13 cellular contexts compared by ENCODE assay signal in the genomic region with DNA sequence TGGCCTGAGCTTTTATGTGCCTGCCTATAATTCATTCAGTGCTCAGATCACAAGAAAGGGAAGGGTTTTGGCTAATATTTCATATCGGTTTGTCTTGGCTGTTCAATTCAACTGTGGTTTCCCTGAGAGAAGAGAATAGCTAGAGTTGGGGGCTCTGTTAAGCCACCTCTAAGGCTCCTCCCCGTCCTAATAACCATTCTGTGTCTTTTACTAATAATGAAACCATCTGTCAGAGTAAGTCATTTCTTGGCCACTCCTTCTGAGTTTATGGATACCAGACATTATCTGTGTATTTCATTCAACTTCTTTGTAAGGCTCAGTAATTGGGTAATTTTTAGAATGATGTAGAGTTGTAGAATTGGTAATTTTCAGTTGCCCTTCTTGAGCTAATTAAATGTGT. TPM values are rescaled to one million over a fixed set of nuclear protein-coding genes. Genes with fewer than 3 reads are reported as not detected.
DNase-seq lines count a peak whose midpoint lies in the region; ATAC-seq and TF ChIP-seq lines count a peak whose summit lies in the region.
"Had no signal": no experiment of that assay in that cellular context is flagged by ENCODE, and none has a peak within 500 bp of the region (broad histone marks: within the 10 kb centered on the region; RNA-seq: fewer than 3 reads in every experiment).

No MANE protein-coding gene starts in this region.

- H3K4me3 ChIP-seq in AG10803 (ENCODE audit: low read length): no peak overlapping the region
- H3K4me3 ChIP-seq: dorsolateral prefrontal cortex had no signal

- no peak overlapping the region for H3K14ac ChIP-seq in H9 (ENCODE audit: insufficient read depth, low read length)

- no peaks in the 10 kb centered on the region for H3K23me2 ChIP-seq in H9 (ENCODE audit: insufficient read length, low read depth, low read length, poor library complexity, severe bottlenecking)

- H3K9ac ChIP-seq in H9 (ENCODE audit: extremely low read depth, insufficient read length, low read length): no peak overlapping the region

- H3K4me2 ChIP-seq in H9 (ENCODE audit: insufficient read depth, insufficient read length, low read length): no peak overlapping the region

- peaks cover 29% of the 10 kb centered on the region for H3K27me3 Mint-ChIP-seq in H9 (ENCODE audit: low read depth)

- no peaks in the 10 kb centered on the region for H3K9me3 ChIP-seq in H9 (ENCODE audit: control insufficient read depth, low read depth, low read length)

- no peak overlapping the region for H3K18ac ChIP-seq in H9 (ENCODE audit: insufficient read length, low read depth, low read length)

- no peak overlapping the region for H3K4me3 Mint-ChIP-seq in H9
- H3K4me3 Mint-ChIP-seq: nephron progenitor cell had no signal

- TF ChIP-seq CTCF in AG10803 (conservative IDR thresholded peaks at IDR 0.05; ENCODE audit: low read length) (no peak), H9 (conservative IDR thresholded peaks at IDR 0.05) (no peak)

- no peaks in the 10 kb centered on the region for H3K79me1 ChIP-seq in H9 (ENCODE audit: insufficient read depth, low read depth, low read length, poor library complexity, severe bottlenecking)

- no peak overlapping the region for H4K5ac ChIP-seq in H9 (ENCODE audit: insufficient read length, low read depth, low read length)

- H2AFZ ChIP-seq in H9 (ENCODE audit: low read length): no peak overlapping the region

- H2BK20ac ChIP-seq in H9 (ENCODE audit: low read depth, low read length, poor library complexity, severe bottlenecking): no peak overlapping the region

- H3T11ph ChIP-seq in H9 (ENCODE audit: low read length): no peak overlapping the region

- H3K79me2 ChIP-seq in H9 (ENCODE audit: insufficient read depth, low read length): no peaks in the 10 kb centered on the region

- peaks cover 21 to 24% of the 10 kb centered on the region in 2 experiments for H3K4me1 Mint-ChIP-seq in H9

- no peak overlapping the region for H3K23ac ChIP-seq in H9 (ENCODE audit: insufficient read length, low read depth, low read length)

- intact Hi-C loops in left colon (cut with DNase I, micrococcal nuclease): no loop called here

- H3K4me1 ChIP-seq in H9 (ENCODE audit: insufficient read depth, low read length): no peaks in the 10 kb centered on the region; the same call in 1 of the 2 replicates

- no CpG with 5 or more reads among the region's 2 CpGs for WGBS in H9 (ENCODE audit: extremely low coverage, insufficient read length, low lambda C conversion rate)

- no peaks in the 10 kb centered on the region for H3K9me3 Mint-ChIP-seq in H9
- H3K9me3 Mint-ChIP-seq: nephron progenitor cell had no signal

- H4K20me1 ChIP-seq in H9 (ENCODE audit: control insufficient read depth, insufficient read depth, insufficient read length): no peaks in the 10 kb centered on the region

- no peak overlapping the region for H4K91ac ChIP-seq in H9 (ENCODE audit: insufficient read length, low read depth, low read length)

- H3K27ac Mint-ChIP-seq in H9: no peak overlapping the region
- H3K27ac Mint-ChIP-seq: nephron progenitor cell had no signal

- no peak overlapping the region for H2BK12ac ChIP-seq in H9 (ENCODE audit: insufficient read length, low read depth, low read length)

- DNase-seq in AG10803 (ENCODE audit: low read depth) (peak; percentile 44), H9 (no peak), GOT3 (lab: John Stamatoyannopoulos, UW) (no peak), left colon (no peak), NCI-H345 treated with DMSO at 0.1 percent for 48 hours (lab: John Stamatoyannopoulos, UW; ENCODE audit: unreplicated experiment) (no peak)
- DNase-seq: activated naive CD4-positive, alpha-beta T cell; dorsolateral prefrontal cortex; NCI-H510A treated with DMSO at 0.1 percent for 48 hours; nephron progenitor cell; stimulated activated CD4-positive, alpha-beta T cell treated with anti-CD3 and anti-CD28 coated beads, Interleukin-2, amount 100 ng/mL, for 48 hours had no signal

- no peak overlapping the region for H2BK15ac ChIP-seq in H9 (ENCODE audit: low read depth, low read length)

- H4K8ac ChIP-seq in H9 (replicated peaks; ENCODE audit: insufficient read length, low read depth, low read length): no peak overlapping the region

- H3K36me3 Mint-ChIP-seq in H9 (ENCODE audit: insufficient read depth in 1 of 3, low read depth in 3 of 3): no peaks in the 10 kb centered on the region

- H3K4ac ChIP-seq in H9 (ENCODE audit: low read depth, low read length): no peak overlapping the region

- ATAC-seq in GM18907 (IDR thresholded peaks at IDR 0.05; ENCODE audit: unreplicated experiment) (peak; percentile 66), HG02610 (IDR thresholded peaks at IDR 0.05; ENCODE audit: unreplicated experiment) (peak; percentile 66), HG03460 (IDR thresholded peaks at IDR 0.05; ENCODE audit: unreplicated experiment) (peak; percentile 59), left colon (no peak)

- H2BK120ac ChIP-seq in H9 (ENCODE audit: low read depth, low read length, poor library complexity, severe bottlenecking): no peak overlapping the region

- no peak overlapping the region for H2BK5ac ChIP-seq in H9 (ENCODE audit: insufficient read length, low read length)

- peaks cover 6% of the 10 kb centered on the region; the same call in 1 of the 2 replicates for H3K27me3 ChIP-seq in H9 (ENCODE audit: insufficient read depth, low read length)

- H3K27ac ChIP-seq in H9 (ENCODE audit: insufficient read length, low read depth, low read length): no peak overlapping the region

- H3K56ac ChIP-seq in H9 (ENCODE audit: insufficient read length, low read depth, low read length): no peak overlapping the region

- no peak overlapping the region for H2AK5ac ChIP-seq in H9 (ENCODE audit: insufficient read length, low read length)

RNA-seq across cellular contexts. Expression of a gene that starts 5.2 kb away (rescaled TPM):
- total RNA-seq in H9 (2021): 0.11 and 0.22 TPM in 2 replicates
- total RNA-seq in left colon: 1 to 10 TPM; 1.5 to 1.7 TPM
